In genomic region chr9:129457325-129457779, GRCh38 we compare ENCODE assay signal across 2 cellular contexts.
A peak's percentile ranks its signal among the peaks of the same experiment; 100 is the strongest.
TF ChIP-seq lines count a peak whose summit lies in the region.

No MANE protein-coding gene starts in this region.

TF ChIP-seq in HEK293, 187 proteins besides CTCF, POLR2A, EP300 and RAD21 (continued from another document and continues in another):
- TF ChIP-seq ZNF148 (tag by site-specific recombination; IDR thresholded peaks at IDR 0.05; ENCODE audit: borderline replicate concordance): no peak
- TF ChIP-seq ZNF174 (tag by site-specific recombination; IDR thresholded peaks at IDR 0.05): no peak
- TF ChIP-seq ZEB2 (tag by site-specific recombination; IDR thresholded peaks at IDR 0.05): no peak
- TF ChIP-seq, protein P1, sequence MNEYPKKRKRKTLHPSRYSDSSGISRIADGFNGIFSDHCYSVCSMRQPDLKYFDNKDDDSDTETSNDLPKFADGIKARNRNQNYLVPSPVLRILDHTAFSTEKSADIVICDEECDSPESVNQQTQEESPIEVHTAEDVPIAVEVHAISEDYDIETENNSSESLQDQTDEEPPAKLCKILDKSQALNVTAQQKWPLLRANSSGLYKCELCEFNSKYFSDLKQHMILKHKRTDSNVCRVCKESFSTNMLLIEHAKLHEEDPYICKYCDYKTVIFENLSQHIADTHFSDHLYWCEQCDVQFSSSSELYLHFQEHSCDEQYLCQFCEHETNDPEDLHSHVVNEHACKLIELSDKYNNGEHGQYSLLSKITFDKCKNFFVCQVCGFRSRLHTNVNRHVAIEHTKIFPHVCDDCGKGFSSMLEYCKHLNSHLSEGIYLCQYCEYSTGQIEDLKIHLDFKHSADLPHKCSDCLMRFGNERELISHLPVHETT (tag by site-specific recombination; IDR thresholded peaks at IDR 0.05): no peak
- TF ChIP-seq ZNF169 (tag by site-specific recombination; IDR thresholded peaks at IDR 0.05): 0 out of 2 replicates have a peak, but pooled peaks have one; percentile 10
- TF ChIP-seq ZNF133 (tag by site-specific recombination; IDR thresholded peaks at IDR 0.05): no peak
- TF ChIP-seq, protein P2, sequence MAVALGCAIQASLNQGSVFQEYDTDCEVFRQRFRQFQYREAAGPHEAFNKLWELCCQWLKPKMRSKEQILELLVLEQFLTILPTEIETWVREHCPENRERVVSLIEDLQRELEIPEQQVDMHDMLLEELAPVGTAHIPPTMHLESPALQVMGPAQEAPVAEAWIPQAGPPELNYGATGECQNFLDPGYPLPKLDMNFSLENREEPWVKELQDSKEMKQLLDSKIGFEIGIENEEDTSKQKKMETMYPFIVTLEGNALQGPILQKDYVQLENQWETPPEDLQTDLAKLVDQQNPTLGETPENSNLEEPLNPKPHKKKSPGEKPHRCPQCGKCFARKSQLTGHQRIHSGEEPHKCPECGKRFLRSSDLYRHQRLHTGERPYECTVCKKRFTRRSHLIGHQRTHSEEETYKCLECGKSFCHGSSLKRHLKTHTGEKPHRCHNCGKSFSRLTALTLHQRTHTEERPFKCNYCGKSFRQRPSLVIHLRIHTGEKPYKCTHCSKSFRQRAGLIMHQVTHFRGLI (tag by site-specific recombination; IDR thresholded peaks at IDR 0.05): no peak
- TF ChIP-seq ZNF561 (tag by site-specific recombination; IDR thresholded peaks at IDR 0.05; ENCODE audit: borderline replicate concordance): no peak
- TF ChIP-seq ZBTB21 (tag by site-specific recombination; IDR thresholded peaks at IDR 0.05): no peak
- 0 out of 2 replicates have a peak, but pooled peaks have one; percentile 6 for TF ChIP-seq ZNF266 (tag by site-specific recombination; IDR thresholded peaks at IDR 0.05; ENCODE audit: low read depth)
- TF ChIP-seq ZNF391 (tag by site-specific recombination; IDR thresholded peaks at IDR 0.05; ENCODE audit: borderline replicate concordance, low read depth): no peak
- TF ChIP-seq ZNF660 (tag by site-specific recombination; IDR thresholded peaks at IDR 0.05): no peak
- TF ChIP-seq ZNF488 (tag by site-specific recombination; IDR thresholded peaks at IDR 0.05): no peak
- no peak for TF ChIP-seq SALL2 (tag by site-specific recombination; IDR thresholded peaks at IDR 0.05; ENCODE audit: borderline replicate concordance)
- peak; percentile 62; the same call in 1 of the 2 replicates for TF ChIP-seq EGR2 (tag by site-specific recombination; IDR thresholded peaks at IDR 0.05; ENCODE audit: low read depth)
- TF ChIP-seq, protein P3, sequence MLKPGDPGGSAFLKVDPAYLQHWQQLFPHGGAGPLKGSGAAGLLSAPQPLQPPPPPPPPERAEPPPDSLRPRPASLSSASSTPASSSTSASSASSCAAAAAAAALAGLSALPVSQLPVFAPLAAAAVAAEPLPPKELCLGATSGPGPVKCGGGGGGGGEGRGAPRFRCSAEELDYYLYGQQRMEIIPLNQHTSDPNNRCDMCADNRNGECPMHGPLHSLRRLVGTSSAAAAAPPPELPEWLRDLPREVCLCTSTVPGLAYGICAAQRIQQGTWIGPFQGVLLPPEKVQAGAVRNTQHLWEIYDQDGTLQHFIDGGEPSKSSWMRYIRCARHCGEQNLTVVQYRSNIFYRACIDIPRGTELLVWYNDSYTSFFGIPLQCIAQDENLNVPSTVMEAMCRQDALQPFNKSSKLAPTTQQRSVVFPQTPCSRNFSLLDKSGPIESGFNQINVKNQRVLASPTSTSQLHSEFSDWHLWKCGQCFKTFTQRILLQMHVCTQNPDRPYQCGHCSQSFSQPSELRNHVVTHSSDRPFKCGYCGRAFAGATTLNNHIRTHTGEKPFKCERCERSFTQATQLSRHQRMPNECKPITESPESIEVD (tag by site-specific recombination; IDR thresholded peaks at IDR 0.05): no peak
- TF ChIP-seq PATZ1 (tag by site-specific recombination; IDR thresholded peaks at IDR 0.05): no peak
- TF ChIP-seq ZNF138 (tag by site-specific recombination; IDR thresholded peaks at IDR 0.05; ENCODE audit: borderline replicate concordance): no peak

TF ChIP-seq in K562, 482 proteins besides CTCF, POLR2A, EP300 and RAD21 (continued from another document):
- TF ChIP-seq NR0B1 (IDR thresholded peaks at IDR 0.05; ENCODE audit: partially characterized antibody): no peak
- TF ChIP-seq FOXA1 (IDR thresholded peaks at IDR 0.05; ENCODE audit: borderline replicate concordance): no peak
- TF ChIP-seq, protein P4, sequence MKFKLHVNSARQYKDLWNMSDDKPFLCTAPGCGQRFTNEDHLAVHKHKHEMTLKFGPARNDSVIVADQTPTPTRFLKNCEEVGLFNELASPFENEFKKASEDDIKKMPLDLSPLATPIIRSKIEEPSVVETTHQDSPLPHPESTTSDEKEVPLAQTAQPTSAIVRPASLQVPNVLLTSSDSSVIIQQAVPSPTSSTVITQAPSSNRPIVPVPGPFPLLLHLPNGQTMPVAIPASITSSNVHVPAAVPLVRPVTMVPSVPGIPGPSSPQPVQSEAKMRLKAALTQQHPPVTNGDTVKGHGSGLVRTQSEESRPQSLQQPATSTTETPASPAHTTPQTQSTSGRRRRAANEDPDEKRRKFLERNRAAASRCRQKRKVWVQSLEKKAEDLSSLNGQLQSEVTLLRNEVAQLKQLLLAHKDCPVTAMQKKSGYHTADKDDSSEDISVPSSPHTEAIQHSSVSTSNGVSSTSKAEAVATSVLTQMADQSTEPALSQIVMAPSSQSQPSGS (CRISPR knock-in tag; IDR thresholded peaks at IDR 0.05): no peak
- TF ChIP-seq TRIM28 (IDR thresholded peaks at IDR 0.05): no peak
- TF ChIP-seq KHSRP (IDR thresholded peaks at IDR 0.05): no peak
- no peak for TF ChIP-seq CTBP1 (IDR thresholded peaks at IDR 0.05; ENCODE audit: borderline replicate concordance)
- no peak for TF ChIP-seq SMAD1 (IDR thresholded peaks at IDR 0.05; ENCODE audit: low read depth, low read length, partially characterized antibody)
- peak; percentile 56 for TF ChIP-seq EHMT2 (IDR thresholded peaks at IDR 0.05)
- TF ChIP-seq DLX4 (CRISPR knock-in tag; IDR thresholded peaks at IDR 0.05): no peak
